In the genomic region with DNA sequence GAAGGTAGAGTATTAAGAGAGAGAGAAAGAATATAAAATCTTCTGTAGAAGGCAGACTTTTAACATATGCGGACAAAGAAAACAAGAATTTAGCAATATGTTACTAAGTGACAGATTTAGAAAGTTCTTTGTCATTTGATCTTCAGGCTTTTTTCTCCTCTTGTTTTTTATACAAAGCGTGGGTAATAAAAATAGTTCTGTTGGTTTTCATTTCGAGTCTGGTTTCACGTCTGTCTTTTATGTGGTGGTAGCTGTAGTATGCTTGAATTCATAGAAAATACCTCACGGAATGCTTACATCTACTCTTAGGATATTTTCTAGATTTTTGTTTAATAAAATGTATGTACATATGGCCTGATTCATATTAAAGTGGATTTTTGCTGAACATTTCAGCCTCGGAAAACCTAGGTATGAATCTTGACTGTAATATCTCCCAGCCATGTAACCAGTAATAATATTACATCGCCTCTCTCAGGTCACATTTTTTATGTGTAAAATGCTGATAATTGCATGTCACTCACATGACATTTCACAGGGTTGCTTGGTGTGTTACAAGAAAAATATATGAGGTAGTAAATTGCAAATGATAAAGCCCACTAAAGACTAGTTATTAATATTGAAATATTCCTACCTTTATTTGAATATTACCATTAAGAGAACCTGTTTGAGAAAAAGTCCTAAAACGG, we compare ENCODE assay signal across 1 cellular context.
TF ChIP-seq lines count a peak whose summit lies in the region.

No MANE protein-coding gene starts in this region.

TF ChIP-seq in GM12878, 131 proteins besides CTCF, POLR2A, EP300 and RAD21 (continued from another document):
- TF ChIP-seq, protein P1, sequence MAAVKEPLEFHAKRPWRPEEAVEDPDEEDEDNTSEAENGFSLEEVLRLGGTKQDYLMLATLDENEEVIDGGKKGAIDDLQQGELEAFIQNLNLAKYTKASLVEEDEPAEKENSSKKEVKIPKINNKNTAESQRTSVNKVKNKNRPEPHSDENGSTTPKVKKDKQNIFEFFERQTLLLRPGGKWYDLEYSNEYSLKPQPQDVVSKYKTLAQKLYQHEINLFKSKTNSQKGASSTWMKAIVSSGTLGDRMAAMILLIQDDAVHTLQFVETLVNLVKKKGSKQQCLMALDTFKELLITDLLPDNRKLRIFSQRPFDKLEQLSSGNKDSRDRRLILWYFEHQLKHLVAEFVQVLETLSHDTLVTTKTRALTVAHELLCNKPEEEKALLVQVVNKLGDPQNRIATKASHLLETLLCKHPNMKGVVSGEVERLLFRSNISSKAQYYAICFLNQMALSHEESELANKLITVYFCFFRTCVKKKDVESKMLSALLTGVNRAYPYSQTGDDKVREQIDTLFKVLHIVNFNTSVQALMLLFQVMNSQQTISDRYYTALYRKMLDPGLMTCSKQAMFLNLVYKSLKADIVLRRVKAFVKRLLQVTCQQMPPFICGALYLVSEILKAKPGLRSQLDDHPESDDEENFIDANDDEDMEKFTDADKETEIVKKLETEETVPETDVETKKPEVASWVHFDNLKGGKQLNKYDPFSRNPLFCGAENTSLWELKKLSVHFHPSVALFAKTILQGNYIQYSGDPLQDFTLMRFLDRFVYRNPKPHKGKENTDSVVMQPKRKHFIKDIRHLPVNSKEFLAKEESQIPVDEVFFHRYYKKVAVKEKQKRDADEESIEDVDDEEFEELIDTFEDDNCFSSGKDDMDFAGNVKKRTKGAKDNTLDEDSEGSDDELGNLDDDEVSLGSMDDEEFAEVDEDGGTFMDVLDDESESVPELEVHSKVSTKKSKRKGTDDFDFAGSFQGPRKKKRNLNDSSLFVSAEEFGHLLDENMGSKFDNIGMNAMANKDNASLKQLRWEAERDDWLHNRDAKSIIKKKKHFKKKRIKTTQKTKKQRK (IDR thresholded peaks at IDR 0.05; ENCODE audit: low read depth, low read length) = no peak
- peak; percentile 95 for TF ChIP-seq TCF7 (IDR thresholded peaks at IDR 0.05; ENCODE audit: borderline replicate concordance)
- TF ChIP-seq, protein P2, sequence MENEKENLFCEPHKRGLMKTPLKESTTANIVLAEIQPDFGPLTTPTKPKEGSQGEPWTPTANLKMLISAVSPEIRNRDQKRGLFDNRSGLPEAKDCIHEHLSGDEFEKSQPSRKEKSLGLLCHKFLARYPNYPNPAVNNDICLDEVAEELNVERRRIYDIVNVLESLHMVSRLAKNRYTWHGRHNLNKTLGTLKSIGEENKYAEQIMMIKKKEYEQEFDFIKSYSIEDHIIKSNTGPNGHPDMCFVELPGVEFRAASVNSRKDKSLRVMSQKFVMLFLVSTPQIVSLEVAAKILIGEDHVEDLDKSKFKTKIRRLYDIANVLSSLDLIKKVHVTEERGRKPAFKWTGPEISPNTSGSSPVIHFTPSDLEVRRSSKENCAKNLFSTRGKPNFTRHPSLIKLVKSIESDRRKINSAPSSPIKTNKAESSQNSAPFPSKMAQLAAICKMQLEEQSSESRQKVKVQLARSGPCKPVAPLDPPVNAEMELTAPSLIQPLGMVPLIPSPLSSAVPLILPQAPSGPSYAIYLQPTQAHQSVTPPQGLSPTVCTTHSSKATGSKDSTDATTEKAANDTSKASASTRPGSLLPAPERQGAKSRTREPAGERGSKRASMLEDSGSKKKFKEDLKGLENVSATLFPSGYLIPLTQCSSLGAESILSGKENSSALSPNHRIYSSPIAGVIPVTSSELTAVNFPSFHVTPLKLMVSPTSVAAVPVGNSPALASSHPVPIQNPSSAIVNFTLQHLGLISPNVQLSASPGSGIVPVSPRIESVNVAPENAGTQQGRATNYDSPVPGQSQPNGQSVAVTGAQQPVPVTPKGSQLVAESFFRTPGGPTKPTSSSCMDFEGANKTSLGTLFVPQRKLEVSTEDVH (IDR thresholded peaks at IDR 0.05; ENCODE audit: low read depth, partially characterized antibody) = no peak
- TF ChIP-seq, protein P3, sequence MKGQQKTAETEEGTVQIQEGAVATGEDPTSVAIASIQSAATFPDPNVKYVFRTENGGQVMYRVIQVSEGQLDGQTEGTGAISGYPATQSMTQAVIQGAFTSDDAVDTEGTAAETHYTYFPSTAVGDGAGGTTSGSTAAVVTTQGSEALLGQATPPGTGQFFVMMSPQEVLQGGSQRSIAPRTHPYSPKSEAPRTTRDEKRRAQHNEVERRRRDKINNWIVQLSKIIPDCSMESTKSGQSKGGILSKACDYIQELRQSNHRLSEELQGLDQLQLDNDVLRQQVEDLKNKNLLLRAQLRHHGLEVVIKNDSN (IDR thresholded peaks at IDR 0.05; ENCODE audit: borderline replicate concordance, extremely low read length, insufficient read depth, low read depth, low read length) = no peak
- TF ChIP-seq, protein P4, sequence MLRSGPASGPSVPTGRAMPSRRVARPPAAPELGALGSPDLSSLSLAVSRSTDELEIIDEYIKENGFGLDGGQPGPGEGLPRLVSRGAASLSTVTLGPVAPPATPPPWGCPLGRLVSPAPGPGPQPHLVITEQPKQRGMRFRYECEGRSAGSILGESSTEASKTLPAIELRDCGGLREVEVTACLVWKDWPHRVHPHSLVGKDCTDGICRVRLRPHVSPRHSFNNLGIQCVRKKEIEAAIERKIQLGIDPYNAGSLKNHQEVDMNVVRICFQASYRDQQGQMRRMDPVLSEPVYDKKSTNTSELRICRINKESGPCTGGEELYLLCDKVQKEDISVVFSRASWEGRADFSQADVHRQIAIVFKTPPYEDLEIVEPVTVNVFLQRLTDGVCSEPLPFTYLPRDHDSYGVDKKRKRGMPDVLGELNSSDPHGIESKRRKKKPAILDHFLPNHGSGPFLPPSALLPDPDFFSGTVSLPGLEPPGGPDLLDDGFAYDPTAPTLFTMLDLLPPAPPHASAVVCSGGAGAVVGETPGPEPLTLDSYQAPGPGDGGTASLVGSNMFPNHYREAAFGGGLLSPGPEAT (IDR thresholded peaks at IDR 0.05; ENCODE audit: low read depth) = 0 out of 2 replicates have a peak, but pooled peaks have one; percentile 28
- TF ChIP-seq CBX3 (IDR thresholded peaks at IDR 0.05; ENCODE audit: borderline replicate concordance, low read depth) = no peak
- no peak for TF ChIP-seq NBN (IDR thresholded peaks at IDR 0.05)
- no peak for TF ChIP-seq PAX8 (IDR thresholded peaks at IDR 0.05)
- 0 out of 2 replicates have a peak, but pooled peaks have one; percentile 40 for TF ChIP-seq PML (IDR thresholded peaks at IDR 0.05; ENCODE audit: low read length)
- TF ChIP-seq GATAD2B (conservative IDR thresholded peaks at IDR 0.05; ENCODE audit: low read depth) = no peak
- TF ChIP-seq BHLHE40 (IDR thresholded peaks at IDR 0.05; ENCODE audit: borderline replicate concordance in 1 of 2, low read depth in 2 of 2, low read length in 1 of 2) = peak; percentile 2 to 27; a peak in 1 of 4 replicates
- TF ChIP-seq SMAD1 (IDR thresholded peaks at IDR 0.05; ENCODE audit: low read depth, partially characterized antibody) = no peak
- TF ChIP-seq, protein P5, sequence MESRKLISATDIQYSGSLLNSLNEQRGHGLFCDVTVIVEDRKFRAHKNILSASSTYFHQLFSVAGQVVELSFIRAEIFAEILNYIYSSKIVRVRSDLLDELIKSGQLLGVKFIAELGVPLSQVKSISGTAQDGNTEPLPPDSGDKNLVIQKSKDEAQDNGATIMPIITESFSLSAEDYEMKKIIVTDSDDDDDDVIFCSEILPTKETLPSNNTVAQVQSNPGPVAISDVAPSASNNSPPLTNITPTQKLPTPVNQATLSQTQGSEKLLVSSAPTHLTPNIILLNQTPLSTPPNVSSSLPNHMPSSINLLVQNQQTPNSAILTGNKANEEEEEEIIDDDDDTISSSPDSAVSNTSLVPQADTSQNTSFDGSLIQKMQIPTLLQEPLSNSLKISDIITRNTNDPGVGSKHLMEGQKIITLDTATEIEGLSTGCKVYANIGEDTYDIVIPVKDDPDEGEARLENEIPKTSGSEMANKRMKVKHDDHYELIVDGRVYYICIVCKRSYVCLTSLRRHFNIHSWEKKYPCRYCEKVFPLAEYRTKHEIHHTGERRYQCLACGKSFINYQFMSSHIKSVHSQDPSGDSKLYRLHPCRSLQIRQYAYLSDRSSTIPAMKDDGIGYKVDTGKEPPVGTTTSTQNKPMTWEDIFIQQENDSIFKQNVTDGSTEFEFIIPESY (IDR thresholded peaks at IDR 0.05) = no peak
- peak; percentile 40; the same call in 1 of the 2 replicates for TF ChIP-seq CREM (IDR thresholded peaks at IDR 0.05; ENCODE audit: low read depth)
- no peak for TF ChIP-seq JUND (IDR thresholded peaks at IDR 0.05; ENCODE audit: low read depth, low read length)
- TF ChIP-seq, protein P6, sequence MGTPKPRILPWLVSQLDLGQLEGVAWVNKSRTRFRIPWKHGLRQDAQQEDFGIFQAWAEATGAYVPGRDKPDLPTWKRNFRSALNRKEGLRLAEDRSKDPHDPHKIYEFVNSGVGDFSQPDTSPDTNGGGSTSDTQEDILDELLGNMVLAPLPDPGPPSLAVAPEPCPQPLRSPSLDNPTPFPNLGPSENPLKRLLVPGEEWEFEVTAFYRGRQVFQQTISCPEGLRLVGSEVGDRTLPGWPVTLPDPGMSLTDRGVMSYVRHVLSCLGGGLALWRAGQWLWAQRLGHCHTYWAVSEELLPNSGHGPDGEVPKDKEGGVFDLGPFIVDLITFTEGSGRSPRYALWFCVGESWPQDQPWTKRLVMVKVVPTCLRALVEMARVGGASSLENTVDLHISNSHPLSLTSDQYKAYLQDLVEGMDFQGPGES (IDR thresholded peaks at IDR 0.05) = no peak
- TF ChIP-seq, protein P7, sequence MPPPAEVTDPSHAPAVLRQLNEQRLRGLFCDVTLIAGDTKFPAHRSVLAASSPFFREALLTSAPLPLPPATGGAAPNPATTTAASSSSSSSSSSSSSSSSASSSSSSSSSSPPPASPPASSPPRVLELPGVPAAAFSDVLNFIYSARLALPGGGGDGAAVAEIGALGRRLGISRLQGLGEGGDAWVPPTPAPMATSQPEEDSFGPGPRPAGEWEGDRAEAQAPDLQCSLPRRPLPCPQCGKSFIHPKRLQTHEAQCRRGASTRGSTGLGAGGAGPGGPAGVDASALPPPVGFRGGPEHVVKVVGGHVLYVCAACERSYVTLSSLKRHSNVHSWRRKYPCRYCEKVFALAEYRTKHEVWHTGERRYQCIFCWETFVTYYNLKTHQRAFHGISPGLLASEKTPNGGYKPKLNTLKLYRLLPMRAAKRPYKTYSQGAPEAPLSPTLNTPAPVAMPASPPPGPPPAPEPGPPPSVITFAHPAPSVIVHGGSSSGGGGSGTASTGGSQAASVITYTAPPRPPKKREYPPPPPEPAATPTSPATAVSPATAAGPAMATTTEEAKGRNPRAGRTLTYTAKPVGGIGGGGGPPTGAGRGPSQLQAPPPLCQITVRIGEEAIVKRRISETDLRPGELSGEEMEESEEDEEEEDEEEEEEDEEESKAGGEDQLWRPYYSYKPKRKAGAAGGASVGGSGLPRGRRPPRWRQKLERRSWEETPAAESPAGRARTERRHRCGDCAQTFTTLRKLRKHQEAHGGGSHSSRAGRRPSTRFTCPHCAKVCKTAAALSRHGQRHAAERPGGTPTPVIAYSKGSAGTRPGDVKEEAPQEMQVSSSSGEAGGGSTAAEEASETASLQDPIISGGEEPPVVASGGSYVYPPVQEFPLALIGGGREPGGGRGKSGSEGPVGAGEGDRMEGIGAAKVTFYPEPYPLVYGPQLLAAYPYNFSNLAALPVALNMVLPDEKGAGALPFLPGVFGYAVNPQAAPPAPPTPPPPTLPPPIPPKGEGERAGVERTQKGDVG (CRISPR knock-in tag; IDR thresholded peaks at IDR 0.05) = no peak
- no peak for TF ChIP-seq IKZF2 (IDR thresholded peaks at IDR 0.05)
